20 cellular contexts compared by ENCODE assay signal in the genomic region with DNA sequence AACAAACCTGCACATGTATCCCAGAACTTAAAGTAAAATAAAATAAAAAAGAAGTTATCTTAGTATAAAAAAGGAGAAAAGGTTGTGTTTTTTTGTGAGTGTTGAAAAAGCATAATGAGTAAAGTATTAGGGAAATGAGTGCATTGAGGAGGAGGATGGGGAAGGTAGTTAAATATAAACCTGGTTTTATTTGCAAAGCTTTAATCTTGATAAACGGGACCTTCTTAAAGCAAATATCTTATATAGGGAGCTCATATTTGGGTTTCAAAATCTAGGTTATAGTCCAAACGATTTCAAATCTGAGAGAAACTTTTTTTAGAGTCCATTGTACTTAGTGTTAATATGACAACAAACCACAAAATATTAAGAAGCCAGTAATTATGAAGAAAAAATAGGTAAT. TPM values are rescaled to one million over a fixed set of nuclear protein-coding genes. Genes with fewer than 3 reads are reported as not detected.
DNase-seq lines count a peak whose midpoint lies in the region; ATAC-seq, FAIRE-seq and TF ChIP-seq lines count a peak whose summit lies in the region.
"Had no signal": no experiment of that assay in that cellular context is flagged by ENCODE, and none has a peak within 500 bp of the region (broad histone marks: within the 10 kb centered on the region; RNA-seq: fewer than 3 reads in every experiment).

No MANE protein-coding gene starts in this region.

- H3K27me3 Mint-ChIP-seq in Calu3 (ENCODE audit: unreplicated experiment) = no peaks in the 10 kb centered on the region
- H3K27me3 Mint-ChIP-seq: IgD-negative memory B cell had no signal

- H3K9me3 Mint-ChIP-seq in Calu3 (ENCODE audit: low read depth, unreplicated experiment) = no peaks in the 10 kb centered on the region
- H3K9me3 Mint-ChIP-seq: CD8-positive, alpha-beta T cell; IgD-negative memory B cell had no signal

- no peak for TF ChIP-seq CTCF in Calu3 (IDR thresholded peaks at IDR 0.05; ENCODE audit: unreplicated experiment)
- no peak for TF ChIP-seq CTCF in K562 (IDR thresholded peaks at IDR 0.05 in 2 of 3, conservative IDR thresholded peaks at IDR 0.05 in 1 of 3; ENCODE audit: insufficient read depth in 2 of 3, low read depth in 1 of 3, low read length in 3 of 3)
- TF ChIP-seq CTCF in liver (IDR thresholded peaks at IDR 0.05; ENCODE audit: low read depth, low read length, missing input control) = no peak
- no peak for TF ChIP-seq CTCF in gastroesophageal sphincter (IDR thresholded peaks at IDR 0.05)
- TF ChIP-seq CTCF in RWPE1 (conservative IDR thresholded peaks at IDR 0.05; ENCODE audit: low read depth) = no peak

- TF ChIP-seq RAD21 in K562 (CRISPR knock-in tag; conservative IDR thresholded peaks at IDR 0.05 in 1 of 2, IDR thresholded peaks at IDR 0.05 in 1 of 2) (no peak), liver (IDR thresholded peaks at IDR 0.05) (no peak)

- H2AFZ ChIP-seq in K562 (ENCODE audit: low read depth, low read length) = peak overlapping the region; percentile 92; the same call in 1 of the 2 replicates
- H2AFZ ChIP-seq: GM23338 had no signal

- H3K27ac Mint-ChIP-seq in Calu3 (ENCODE audit: unreplicated experiment) = peak overlapping the region; percentile 66
- H3K27ac Mint-ChIP-seq: CD8-positive, alpha-beta T cell; GM23338; IgD-negative memory B cell had no signal

- no peaks in the 10 kb centered on the region for H3K9me1 ChIP-seq in K562 (ENCODE audit: control insufficient read depth, insufficient read depth, low read length)

- H3K4me1 ChIP-seq in K562 (replicated peaks in 1 of 2; ENCODE audit: control insufficient read depth in 2 of 2, insufficient read depth in 2 of 2, low read length in 2 of 2) (peaks cover 0 to 14% of the 10 kb centered on the region in 2 experiments; a peak in 2 of 5 replicates), liver (ENCODE audit: control insufficient read depth in 4 of 4, insufficient read depth in 4 of 4, low read length in 3 of 4) (peaks cover 11 to 50% (median 45%) of the 10 kb centered on the region in 4 donors), gastroesophageal sphincter (peaks cover 0 to 20% (median 0%) of the 10 kb centered on the region in 3 donors)

- intact Hi-C loops in Calu3 (cut with micrococcal nuclease; ENCODE audit: unreplicated experiment) = no loop called here
- intact Hi-C loops in K562 (cut with micrococcal nuclease) = no loop called here

- H3K4me2 ChIP-seq in K562 (ENCODE audit: insufficient read depth, low read length) = no peak overlapping the region
- H3K4me2 ChIP-seq: GM23338 had no signal

- H3K4me1 Mint-ChIP-seq in Calu3 (ENCODE audit: low read depth, unreplicated experiment) = peaks cover 73% of the 10 kb centered on the region

- FAIRE-seq in K562 (lab: Jason Lieb, UNC) = no peak
- FAIRE-seq: D721Med, GM12892, GM18507, H54, HTR-8/SVneo had no signal

- DNase-seq in Calu3 (no peak), K562 (ENCODE audit: extremely low read depth in 1 of 4, low spot score in 3 of 4) (no peak), NCI-H774 (lab: John Stamatoyannopoulos, UW) (no peak), RWPE1 (ENCODE audit: low spot score) (no peak)
- DNase-seq: CD8-positive, alpha-beta T cell; GDM1; HCEC 1CT; KG1 had no signal

- H3K9ac ChIP-seq in K562 (ENCODE audit: insufficient read depth in 1 of 2, low read depth in 2 of 2, low read length in 2 of 2) (no peak overlapping the region), liver (ENCODE audit: low read depth in 1 of 2, low read length in 2 of 2) (peak overlapping the region in 1 of 2 donors; percentile 29)
- H3K9ac ChIP-seq: BLaER1 treated with 17β-estradiol and CSF1 and Interleukin-3, amounts not matched to agents 10 nM and 100 nM had no signal

- POLR2A ChIA-PET in K562 (lab: Yijun Ruan, JAX) (interaction anchor here (0.7 kb wide), 1 partner anchor 8 kb away, joined by 4 read pairs; no protein-coding TSS in a partner anchor), RWPE1 (lab: Yijun Ruan, JAX; ENCODE audit: low non-redundant PET) (no interaction called here)

- H3K4me3 Mint-ChIP-seq in Calu3 (ENCODE audit: low read depth, unreplicated experiment) = peak overlapping the region; percentile 47
- H3K4me3 Mint-ChIP-seq: CD8-positive, alpha-beta T cell; GM23338 had no signal

- 35% methylated on average over 2 of the region's 2 CpGs for WGBS in K562 (ENCODE audit: insufficient coverage, low coverage, missing lambda C conversion rate)
- 33% methylated on average over 2 of the region's 2 CpGs for WGBS in liver
- WGBS in gastroesophageal sphincter (ENCODE audit: low coverage in 1 of 2), 2 donors = 71 to 82% methylated on average over 2 of the region's 2 CpGs

- H3K36me3 Mint-ChIP-seq in Calu3 (ENCODE audit: insufficient read depth, unreplicated experiment) = peaks cover 18% of the 10 kb centered on the region
- H3K36me3 Mint-ChIP-seq: CD8-positive, alpha-beta T cell; IgD-negative memory B cell had no signal

- ATAC-seq in K562 (no peak), gastroesophageal sphincter (no peak), GM18517 (IDR thresholded peaks at IDR 0.05; ENCODE audit: unreplicated experiment) (no peak)
- ATAC-seq: CD8-positive, alpha-beta T cell; GM23338 had no signal

- no peaks in the 10 kb centered on the region for H3K36me3 ChIP-seq in K562 (ENCODE audit: control insufficient read depth, insufficient read depth, low read length)
- peaks cover 0 to 3% (median under 1%) of the 10 kb centered on the region in 4 donors for H3K36me3 ChIP-seq in liver (ENCODE audit: control insufficient read depth in 4 of 4, insufficient read depth in 3 of 4, low read depth in 1 of 4, low read length in 3 of 4)
- H3K36me3 ChIP-seq in gastroesophageal sphincter = no peaks in the 10 kb centered on the region
- H3K36me3 ChIP-seq: BLaER1 treated with 17β-estradiol and CSF1 and Interleukin-3, amounts not matched to agents 10 nM and 100 nM had no signal

- BruUV-seq in Calu3 (replicated peaks; lab: Mats Ljungman, UMichigan) = no TSS peak
- BruUV-seq in K562 (replicated peaks; lab: Mats Ljungman, UMichigan) = no TSS peak

- H3K27me3 ChIP-seq in K562 (ENCODE audit: control insufficient read depth in 2 of 2, insufficient read depth in 2 of 2, low read length in 2 of 2) = no peaks in the 10 kb centered on the region
- no peaks in the 10 kb centered on the region for H3K27me3 ChIP-seq in liver (ENCODE audit: control insufficient read depth in 4 of 4, insufficient read depth in 4 of 4, low read length in 3 of 4)
- H3K27me3 ChIP-seq in gastroesophageal sphincter = no peaks in the 10 kb centered on the region
- H3K27me3 ChIP-seq: BLaER1 treated with 17β-estradiol and CSF1 and Interleukin-3, amounts not matched to agents 10 nM and 100 nM had no signal

- TF ChIP-seq POLR2A in K562 (conservative IDR thresholded peaks at IDR 0.05) (no peak), gastroesophageal sphincter (IDR thresholded peaks at IDR 0.05) (no peak)

- CTCF ChIA-PET in Calu3 (lab: Charles Lee) = interaction anchor here (0.7 to 5.0 kb wide), 6 partner anchors 9 to 39 kb away, joined by 3 to 25 read pairs (median 4); partner anchors contain the start of gene SLC19A2
- CTCF ChIA-PET in K562 (lab: Yijun Ruan, JAX; ENCODE audit: low intra/inter-chr PET ratio) = no interaction called here
- CTCF ChIA-PET in RWPE1 (lab: Yijun Ruan, JAX) = interaction anchor here (0.7 kb wide), 1 partner anchor 990 kb away, joined by 4 read pairs; no protein-coding TSS in a partner anchor

- TF ChIP-seq EP300 in K562 (IDR thresholded peaks at IDR 0.05; ENCODE audit: low read length) (no peak), gastroesophageal sphincter (IDR thresholded peaks at IDR 0.05) (no peak)

- H3K27ac ChIP-seq in K562 (ENCODE audit: extremely low read depth, low read depth, low read length) (no peak overlapping the region), liver (ENCODE audit: low read depth in 1 of 2, low read length in 2 of 2) (peak overlapping the region; percentile 12 to 17), gastroesophageal sphincter (no peak overlapping the region), RWPE1 (no peak overlapping the region)
- H3K27ac ChIP-seq: HL-60 had no signal

- in situ Hi-C loops in K562 (cut with MboI) = no loop called here

- no peaks in the 10 kb centered on the region for H3K79me2 ChIP-seq in K562 (ENCODE audit: control insufficient read depth, insufficient read depth, low read length)

- no peaks in the 10 kb centered on the region for H3K9me3 ChIP-seq in K562 (replicated peaks; ENCODE audit: control insufficient read depth, insufficient read depth, low read depth, low read length)
- H3K9me3 ChIP-seq in liver (ENCODE audit: control insufficient read depth in 4 of 4, low read length in 3 of 4) = no peaks in the 10 kb centered on the region
- H3K9me3 ChIP-seq in gastroesophageal sphincter = no peaks in the 10 kb centered on the region

- H3K4me3 ChIP-seq in K562 = no peak overlapping the region
- no peak overlapping the region for H3K4me3 ChIP-seq in liver (ENCODE audit: low read depth in 1 of 3, low read length in 3 of 3)
- H3K4me3 ChIP-seq in gastroesophageal sphincter = no peak overlapping the region
- H3K4me3 ChIP-seq: BLaER1 treated with 17β-estradiol and CSF1 and Interleukin-3, amounts not matched to agents 10 nM and 100 nM; GM23338 had no signal

- no peaks in the 10 kb centered on the region for H4K20me1 ChIP-seq in K562 (replicated peaks; ENCODE audit: control insufficient read depth, insufficient read depth, low read length)
- H4K20me1 ChIP-seq: BLaER1 treated with 17β-estradiol and CSF1 and Interleukin-3, amounts not matched to agents 10 nM and 100 nM had no signal

TF ChIP-seq in K562, 482 proteins besides CTCF, POLR2A, EP300 and RAD21 (continues in another document):
- TF ChIP-seq MTA3 (IDR thresholded peaks at IDR 0.05; ENCODE audit: borderline replicate concordance) = no peak

RNA-seq across cellular contexts. Expression of gene SLC19A2, which starts 21.7 kb away (rescaled TPM):
- 22.0 and 24.2 TPM in 2 replicates for total RNA-seq in Calu3 (2022)
- total RNA-seq in K562 (2011; cell fraction: chromatin; rRNA removed; ENCODE audit: low replicate concordance) = 42.9 and 68.7 TPM in 2 replicates
- 38.0 and 48.8 TPM in 2 replicates for total RNA-seq in K562 (2011; cell fraction: nucleolus; rRNA removed)
- 58.8 and 72.3 TPM in 2 replicates for total RNA-seq in K562 (2011; cell fraction: nucleoplasm; rRNA removed)
- 14.4 and 18.4 TPM in 2 replicates for total RNA-seq in K562 (2014; rRNA removed)
- 28.9 and 30.9 TPM in 2 replicates for total RNA-seq in K562 (2014; rRNA removed; fragmentation: Illumina TruSeq; extraction: Trizol)
- 17.9 and 19.5 TPM in 2 replicates for total RNA-seq in K562 (2015; rRNA removed; fragmentation: Illumina TruSeq; extraction: Trizol)
- total RNA-seq in K562 (2021) = 18.0 TPM in 2 replicates
- 37.9 and 42.8 TPM in 2 replicates for polyA plus RNA-seq in K562 (2011; rRNA removed)
- 24.1 and 28.5 TPM in 2 replicates for polyA plus RNA-seq in K562 (2011; cell fraction: cytosol; rRNA removed)
- 31.4 and 36.6 TPM in 2 replicates for polyA plus RNA-seq in K562 (2011; cell fraction: nucleus; rRNA removed)
- polyA plus RNA-seq in K562 (2012) = 9.8 TPM in 2 replicates
- 17.6 and 20.0 TPM in 2 replicates for polyA plus RNA-seq in K562 (2014; fragmentation: Illumina TruSeq; extraction: Trizol)
- polyA plus RNA-seq in K562 (2014; fragmentation: Nextera tagmentation; extraction: Ambion mirVana) = 1 to 10 TPM; 7.4 to 8.9 TPM
- polyA plus RNA-seq in K562 (2014; rRNA removed) = 19.2 and 19.4 TPM in 2 replicates
- 47.3 and 49.6 TPM in 2 replicates for polyA minus RNA-seq in K562 (2011; rRNA and poly(A)+ RNA removed)
- 15.4 and 19.0 TPM in 2 replicates for polyA minus RNA-seq in K562 (2011; cell fraction: cytosol; rRNA and poly(A)+ RNA removed)
- polyA minus RNA-seq in K562 (2011; cell fraction: nucleus; rRNA and poly(A)+ RNA removed) = 24.2 and 32.8 TPM in 2 replicates
- 10 to 100 TPM; 14.3 to 18.7 TPM for total RNA-seq in liver
- 1 to 10 TPM; 4.8 to 5.3 TPM for polyA plus RNA-seq in liver
- 10 to 100 TPM; 17.6 to 47.7 (median 25.9) TPM for total RNA-seq in gastroesophageal sphincter

Comparison
In these comparisons a context has a peak if more than half of its experiments do, and no peak if none do; other contexts are left out.
1. H3K27ac ChIP-seq: peak in liver (2 of 2); none in K562 (single experiment), gastroesophageal sphincter (0 of 4) and RWPE1 (single experiment).